In genomic region chr10:102652170-102652926, GRCh38 we compare ENCODE assay signal across 8 cellular contexts. TPM values are rescaled to one million over a fixed set of nuclear protein-coding genes. Genes with fewer than 3 reads are reported as not detected.
DNase-seq lines count a peak whose midpoint lies in the region; ATAC-seq and TF ChIP-seq lines count a peak whose summit lies in the region.

No MANE protein-coding gene starts in this region.

- no peaks in the 10 kb centered on the region for H3K27me3 ChIP-seq in GM23248 (replicated peaks; ENCODE audit: insufficient read depth)

- peaks cover 52 to 64% of the 10 kb centered on the region in 2 donors for H3K4me1 Mint-ChIP-seq in natural killer cell treated with Interleukin-12 subunit alpha and Interleukin-12 subunit beta and Interleukin-15 and Interleukin-18, amount 100 ng/mL, for 72 hours (ENCODE audit: low read depth in 2 of 2)

- H3K36me3 ChIP-seq in OCI-LY7 (ENCODE audit: insufficient read depth, low read length), result peaks cover 75% of the 10 kb centered on the region
- peaks cover 19% of the 10 kb centered on the region; the same call in 1 of the 2 replicates for H3K36me3 ChIP-seq in GM23248 (ENCODE audit: low read depth)

- H4K20me1 ChIP-seq in OCI-LY7 (ENCODE audit: insufficient read depth, low read length) (0 out of 2 replicates have a peak, but pooled peaks cover 4% of the 10 kb centered on the region), GM23248 (ENCODE audit: insufficient read depth) (peaks cover 26% of the 10 kb centered on the region; the same call in 1 of the 2 replicates)

- H3K9ac ChIP-seq in GM23248, result no peak overlapping the region

- TF ChIP-seq CTCF in OCI-LY7 (conservative IDR thresholded peaks at IDR 0.05; ENCODE audit: low read length), result no peak

- H3F3A ChIP-seq in GM23248 (ENCODE audit: insufficient read depth), result 0 out of 2 replicates have a peak, but pooled peaks cover 5% of the 10 kb centered on the region

- H3K27me3 Mint-ChIP-seq in natural killer cell treated with Interleukin-12 subunit alpha and Interleukin-12 subunit beta and Interleukin-15 and Interleukin-18, amount 100 ng/mL, for 72 hours, result no peaks in the 10 kb centered on the region

- 91 to 94% methylated on average over 12 of the region's 12 CpGs for WGBS in GM23248 (ENCODE audit: low coverage in 1 of 2, low lambda C conversion rate in 2 of 2, missing lambda C conversion rate in 2 of 2), 2 experiments

- H3K4me3 Mint-ChIP-seq in natural killer cell treated with Interleukin-12 subunit alpha and Interleukin-12 subunit beta and Interleukin-15 and Interleukin-18, amount 100 ng/mL, for 72 hours, result peak overlapping the region; percentile 79

- DNase-seq in OCI-LY7 (ENCODE audit: low spot score), result peak; percentile 71
- DNase-seq in natural killer cell treated with Interleukin-12 subunit alpha and Interleukin-12 subunit beta and Interleukin-15 and Interleukin-18, amount 100 ng/mL, for 72 hours (ENCODE audit: low spot score), result no peak
- no peak for DNase-seq in COR-L47 (lab: John Stamatoyannopoulos, UW)
- no peak for DNase-seq in NCI-H128 (lab: John Stamatoyannopoulos, UW; ENCODE audit: unreplicated experiment)
- no peak for DNase-seq in GM23248
- DNase-seq in OCI-M1 (lab: John Stamatoyannopoulos, UW), result no peak

- intact Hi-C loops in OCI-LY7 (cut with micrococcal nuclease; ENCODE audit: unreplicated experiment), result loop anchor here (1.0 kb wide), 1 partner anchor 9 kb away; no protein-coding TSS in a partner anchor

- H3K36me3 Mint-ChIP-seq in natural killer cell treated with Interleukin-12 subunit alpha and Interleukin-12 subunit beta and Interleukin-15 and Interleukin-18, amount 100 ng/mL, for 72 hours, result peaks cover under 1% of the 10 kb centered on the region

- H3K4me2 ChIP-seq in OCI-LY7 (ENCODE audit: low read length), result peak overlapping the region; percentile 82
- H3K4me2 ChIP-seq in GM23248 (ENCODE audit: unreplicated experiment), result no peak overlapping the region

- H3K9me2 ChIP-seq in OCI-LY7 (ENCODE audit: insufficient read depth, low read length), result no peaks in the 10 kb centered on the region
- H3K9me2 ChIP-seq in GM23248 (ENCODE audit: insufficient read depth), result no peaks in the 10 kb centered on the region

- CTCF ChIA-PET in OCI-LY7 (lab: Charles Lee; ENCODE audit: unreplicated experiment), result no interaction called here

- peak overlapping the region; percentile 84 for H3K4me3 ChIP-seq in OCI-LY7 (ENCODE audit: low read depth, low read length, poor library complexity, severe bottlenecking)
- H3K4me3 ChIP-seq in GM23248, result no peak overlapping the region

- H2AFZ ChIP-seq in OCI-LY7 (ENCODE audit: low read length) (no peak overlapping the region), GM23248 (no peak overlapping the region)

- ATAC-seq in GM18868 (IDR thresholded peaks at IDR 0.05; ENCODE audit: unreplicated experiment) (peak; percentile 41), HG02610 (IDR thresholded peaks at IDR 0.05; ENCODE audit: unreplicated experiment) (peak; percentile 45)
- ATAC-seq in natural killer cell treated with Interleukin-12 subunit alpha and Interleukin-12 subunit beta and Interleukin-15 and Interleukin-18, amount 100 ng/mL, for 72 hours, result peak in 1 of 2 donors; percentile 47

- no peaks in the 10 kb centered on the region for H3K9me3 Mint-ChIP-seq in natural killer cell treated with Interleukin-12 subunit alpha and Interleukin-12 subunit beta and Interleukin-15 and Interleukin-18, amount 100 ng/mL, for 72 hours

- BruUV-seq in OCI-LY7 (replicated peaks; lab: Mats Ljungman, UMichigan), result no TSS peak

- H3K27ac Mint-ChIP-seq in natural killer cell treated with Interleukin-12 subunit alpha and Interleukin-12 subunit beta and Interleukin-15 and Interleukin-18, amount 100 ng/mL, for 72 hours, result peak overlapping the region; percentile 93 to 98

- no peaks in the 10 kb centered on the region for H3K9me3 ChIP-seq in OCI-LY7 (ENCODE audit: low read length)
- no peaks in the 10 kb centered on the region for H3K9me3 ChIP-seq in GM23248 (ENCODE audit: low read depth)

- POLR2A ChIA-PET in OCI-LY7 (lab: Charles Lee), result interaction anchor here (1.0 to 1.5 kb wide), 3 partner anchors 8 to 525 kb away, joined by 3 to 5 read pairs (median 3); no protein-coding TSS in a partner anchor

- H3K4me1 ChIP-seq in OCI-LY7 (ENCODE audit: insufficient read depth, low read length, poor library complexity, severe bottlenecking), result peaks cover 66% of the 10 kb centered on the region
- H3K4me1 ChIP-seq in GM23248 (ENCODE audit: insufficient read depth), result peaks cover 32% of the 10 kb centered on the region

- H3K79me2 ChIP-seq in OCI-LY7 (ENCODE audit: insufficient read depth, low read depth, low read length), result peaks cover 72% of the 10 kb centered on the region
- peaks cover 94% of the 10 kb centered on the region for H3K79me2 ChIP-seq in GM23248 (ENCODE audit: insufficient read depth)

- in situ Hi-C loops in GM23248 (cut with MboI), result no loop called here

- H3K27ac ChIP-seq in OCI-LY7 (ENCODE audit: low read depth, low read length, poor library complexity, severe bottlenecking) (peak overlapping the region; percentile 95), GM23248 (no peak overlapping the region)

RNA-seq across cellular contexts. Expression of gene TRIM8, which starts 8.1 kb away (rescaled TPM):
- 54.2 and 67.3 TPM in 2 replicates for total RNA-seq in OCI-LY7 (2014; rRNA removed; shearing (Covaris generic))
- 73.1 and 92.1 TPM in 2 replicates for total RNA-seq in OCI-LY7 (2022)
- total RNA-seq in natural killer cell treated with Interleukin-12 subunit alpha and Interleukin-12 subunit beta and Interleukin-15 and Interleukin-18, amount 100 ng/mL, for 72 hours, result 10 to 100 TPM; 50.2 to 78.5 TPM
- total RNA-seq in GM23248 (2014; rRNA removed; shearing (Covaris generic)), result 108 and 114 TPM in 2 replicates
- polyA plus RNA-seq in GM23248 (2016; fragmentation: Nextera tagmentation; extraction: Ambion mirVana), result 35.6 and 37.5 TPM in 2 replicates
